Comparison of ENCODE assay signal across 14 cellular contexts in genomic region chr5:98468188-98468869, GRCh38.
DNase-seq lines count a peak whose midpoint lies in the region; ATAC-seq, FAIRE-seq and TF ChIP-seq lines count a peak whose summit lies in the region.
"Had no signal": no experiment of that assay in that cellular context is flagged by ENCODE, and none has a peak within 500 bp of the region (broad histone marks: within the 10 kb centered on the region; RNA-seq: fewer than 3 reads in every experiment).

No MANE protein-coding gene starts in this region.

- H3K9me3 ChIP-seq in Panc1 (ENCODE audit: control insufficient read depth, insufficient read depth, low read depth, low read length) (no peaks in the 10 kb centered on the region), osteoblast (ENCODE audit: low read depth, low read length) (no peaks in the 10 kb centered on the region), gastroesophageal sphincter (no peaks in the 10 kb centered on the region)

- WGBS in gastroesophageal sphincter (ENCODE audit: low coverage in 1 of 2), 2 donors: 31 to 46% methylated on average over 4 of the region's 4 CpGs

- ATAC-seq in Panc1: peak; percentile 75; the same call in 1 of the 2 replicates
- no peak for ATAC-seq in HG02852 (IDR thresholded peaks at IDR 0.05; ENCODE audit: unreplicated experiment)
- ATAC-seq in GM21390 (IDR thresholded peaks at IDR 0.05; ENCODE audit: unreplicated experiment): no peak
- ATAC-seq in gastroesophageal sphincter: no peak
- ATAC-seq in HG02759 (IDR thresholded peaks at IDR 0.05; ENCODE audit: unreplicated experiment): no peak
- ATAC-seq: activated CD8-positive, alpha-beta T cell treated with anti-CD3 and anti-CD28 coated beads, Interleukin-2, amount 10 ng/mL, durations not matched to agents 7 days and 5 days; naive thymus-derived CD4-positive, alpha-beta T cell had no signal

- no TSS peak for BruUV-seq in Panc1 (replicated peaks; lab: Mats Ljungman, UMichigan)

- no peaks in the 10 kb centered on the region for H3K4me1 ChIP-seq in Panc1 (ENCODE audit: control insufficient read depth, insufficient read depth, low read length)
- peaks cover 26% of the 10 kb centered on the region for H3K4me1 ChIP-seq in osteoblast (ENCODE audit: insufficient read depth, low read length)
- H3K4me1 ChIP-seq in gastroesophageal sphincter: no peaks in the 10 kb centered on the region

- H3K27me3 ChIP-seq in Panc1 (ENCODE audit: control insufficient read depth, insufficient read depth, low read length) (no peaks in the 10 kb centered on the region), osteoblast (ENCODE audit: insufficient read depth, low read length) (no peaks in the 10 kb centered on the region), gastroesophageal sphincter (no peaks in the 10 kb centered on the region)

- peak; percentile 33 for FAIRE-seq in endometrium (lab: Jason Lieb, UNC)
- FAIRE-seq: GM12891 had no signal

- intact Hi-C loops in Panc1 (cut with micrococcal nuclease; ENCODE audit: unreplicated experiment): no loop called here

- no peak for TF ChIP-seq POLR2A in gastroesophageal sphincter (IDR thresholded peaks at IDR 0.05)

- CTCF ChIA-PET in Panc1 (lab: Charles Lee): no interaction called here

- H3K36me3 ChIP-seq in Panc1 (ENCODE audit: control insufficient read depth, insufficient read depth, low read length) (no peaks in the 10 kb centered on the region), osteoblast (ENCODE audit: insufficient read depth, low read length) (no peaks in the 10 kb centered on the region), gastroesophageal sphincter (no peaks in the 10 kb centered on the region)

- H4K20me1 ChIP-seq in osteoblast (ENCODE audit: insufficient read depth, low read length): no peaks in the 10 kb centered on the region

- in situ Hi-C loops in Panc1 (cut with HindIII; ENCODE audit: low pct_unique_long_range_greater_than_20kb, low sequenced_read_pairs): no loop called here

- H3K4me3 ChIP-seq in Panc1 (ENCODE audit: low read depth in 2 of 2, low read length in 2 of 2) (no peak overlapping the region), osteoblast (ENCODE audit: insufficient read depth, low read length) (no peak overlapping the region), gastroesophageal sphincter (no peak overlapping the region)

- POLR2A ChIA-PET in Panc1 (lab: Charles Lee): no interaction called here

- DNase-seq in COLO829 (ENCODE audit: low spot score): peak; percentile 19
- DNase-seq in Panc1 (ENCODE audit: low read depth, low spot score): peak; percentile 78
- DNase-seq in osteoblast (ENCODE audit: insufficient read length, low spot score, missing footprints): no peak
- DNase-seq: activated CD8-positive, alpha-beta T cell treated with anti-CD3 and anti-CD28 coated beads, Interleukin-2, amount 10 ng/mL, durations not matched to agents 7 days and 5 days; naive thymus-derived CD4-positive, alpha-beta T cell; NCI-H1105; NCI-H82; T-helper 1 cell had no signal

- no peak for TF ChIP-seq CTCF in Panc1 (IDR thresholded peaks at IDR 0.05)
- no peak for TF ChIP-seq CTCF in osteoblast (IDR thresholded peaks at IDR 0.05; ENCODE audit: extremely low read depth, low read depth, low read length)
- TF ChIP-seq CTCF in gastroesophageal sphincter (IDR thresholded peaks at IDR 0.05): no peak

- H3K4me2 ChIP-seq in osteoblast (ENCODE audit: insufficient read depth, low read length): peak overlapping the region; percentile 56

- no peak overlapping the region for H2AFZ ChIP-seq in osteoblast (ENCODE audit: low read length)

- TF ChIP-seq EP300 in gastroesophageal sphincter (IDR thresholded peaks at IDR 0.05): no peak

- H3K27ac ChIP-seq in Panc1 (ENCODE audit: low read length): no peak overlapping the region
- H3K27ac ChIP-seq in osteoblast (ENCODE audit: low read depth, low read length): peak overlapping the region; percentile 87
- no peak overlapping the region for H3K27ac ChIP-seq in gastroesophageal sphincter

- H3K79me2 ChIP-seq in osteoblast (ENCODE audit: insufficient read depth, low read length): no peaks in the 10 kb centered on the region
